Comparison of ENCODE assay signal across 23 cellular contexts in genomic region chr20:14441201-14441600, GRCh38.
A peak's percentile ranks its signal among the peaks of the same experiment; 100 is the strongest.
DNase-seq lines count a peak whose midpoint lies in the region; ATAC-seq, FAIRE-seq and TF ChIP-seq lines count a peak whose summit lies in the region.
"Had no signal": no experiment of that assay in that cellular context is flagged by ENCODE, and none has a peak within 500 bp of the region (broad histone marks: within the 10 kb centered on the region; RNA-seq: fewer than 3 reads in every experiment).

No MANE protein-coding gene starts in this region.

- TF ChIP-seq CTCF in HL-60 (IDR thresholded peaks at IDR 0.05; ENCODE audit: insufficient read depth, low read length) = no peak
- no peak for TF ChIP-seq CTCF in RWPE2 (IDR thresholded peaks at IDR 0.05; ENCODE audit: poor library complexity, severe bottlenecking)
- TF ChIP-seq CTCF in WTC11 (IDR thresholded peaks at IDR 0.05) = no peak

- DNase-seq in AG08395 (ENCODE audit: low spot score) (peak; percentile 12), HL-60 (ENCODE audit: low read depth in 1 of 2, low spot score in 1 of 2) (peak; percentile 42 to 74), RWPE2 (ENCODE audit: low spot score) (no peak), fibroblast of gingiva (ENCODE audit: low read depth) (peak; percentile 69), GM12892 (ENCODE audit: insufficient read length) (no peak), NCI-H526 (lab: John Stamatoyannopoulos, UW) (no peak), WTC11 (ENCODE audit: low spot score) (no peak), hepatic stellate cell (ENCODE audit: low spot score) (no peak)
- DNase-seq: activated CD4-positive, alpha-beta T cell treated with anti-CD3 and anti-CD28 coated beads, Interleukin-2, amount 50 U/mL, for 1 hour; activated naive CD4-positive, alpha-beta T cell; anterior cingulate cortex; CD4-positive, CD25-positive, alpha-beta regulatory T cell; DMS153; left ventricle myocardium superior; NCI-H146; NCI-H2227 treated with DMSO at 0.1 percent for 48 hours; stimulated activated CD4-positive, alpha-beta T cell treated with anti-CD3 and anti-CD28 coated beads, Interleukin-15, amount 100 ng/mL, for 24 hours; T-cell had no signal

- H3K27ac ChIP-seq in HL-60 (replicated peaks) (peak overlapping the region; percentile 23), RWPE2 (ENCODE audit: poor library complexity, severe bottlenecking) (no peak overlapping the region)
- H3K27ac ChIP-seq: A549, tibial nerve had no signal

- peaks cover 13% of the 10 kb centered on the region for H3K4me1 ChIP-seq in RWPE2 (ENCODE audit: insufficient read depth, poor library complexity, severe bottlenecking)
- H3K4me1 ChIP-seq: HAP-1, tibial nerve had no signal

- no peak overlapping the region for H3K4me3 ChIP-seq in HL-60 (replicated peaks; ENCODE audit: insufficient read depth, low read length)
- no peak overlapping the region for H3K4me3 ChIP-seq in RWPE2 (ENCODE audit: severe bottlenecking)
- H3K4me3 ChIP-seq: A549, HAP-1, tibial nerve had no signal

- FAIRE-seq in GM12892 (lab: Jason Lieb, UNC) = no peak
- FAIRE-seq: A549, GM18507 had no signal

- H3K4me1 Mint-ChIP-seq in WTC11 = peaks cover under 1% of the 10 kb centered on the region; the same call in 1 of the 2 replicates
- H3K4me1 Mint-ChIP-seq: CD4-positive, CD25-positive, alpha-beta regulatory T cell; stimulated activated memory B cell treated with anti-CD40 and anti-IgM and Interleukin-4, amounts not matched to agents 10 μg/mL and 1 μg/mL and 100 μg/mL, for 72 hours; T-cell had no signal

- no peak overlapping the region for H3K27ac Mint-ChIP-seq in WTC11
- H3K27ac Mint-ChIP-seq: stimulated activated memory B cell treated with anti-CD40 and anti-IgM and Interleukin-4, amounts not matched to agents 10 μg/mL and 1 μg/mL and 100 μg/mL, for 72 hours; T-cell had no signal

- H3K36me3 Mint-ChIP-seq in WTC11 = peaks cover 7% of the 10 kb centered on the region; the same call in 1 of the 2 replicates
- H3K36me3 Mint-ChIP-seq: CD4-positive, CD25-positive, alpha-beta regulatory T cell; stimulated activated memory B cell treated with anti-CD40 and anti-IgM and Interleukin-4, amounts not matched to agents 10 μg/mL and 1 μg/mL and 100 μg/mL, for 72 hours; T-cell had no signal

- TF ChIP-seq POLR2A in GM12892 (IDR thresholded peaks at IDR 0.05; ENCODE audit: low read depth, low read length) = no peak

- H3K9me3 Mint-ChIP-seq in WTC11 = peaks cover 15% of the 10 kb centered on the region

- H3K27me3 Mint-ChIP-seq in WTC11 (ENCODE audit: low read depth) = no peaks in the 10 kb centered on the region
- H3K27me3 Mint-ChIP-seq: CD4-positive, CD25-positive, alpha-beta regulatory T cell; stimulated activated memory B cell treated with anti-CD40 and anti-IgM and Interleukin-4, amounts not matched to agents 10 μg/mL and 1 μg/mL and 100 μg/mL, for 72 hours; T-cell had no signal

- POLR2A ChIA-PET in WTC11 (lab: Charles Lee) = no interaction called here

- H3K36me3 ChIP-seq in RWPE2 (ENCODE audit: low read depth) = no peaks in the 10 kb centered on the region
- H3K36me3 ChIP-seq: HAP-1, tibial nerve had no signal

- H3K27me3 ChIP-seq in HL-60 (ENCODE audit: insufficient read depth, poor library complexity, severe bottlenecking) (no peaks in the 10 kb centered on the region), RWPE2 (ENCODE audit: insufficient read depth, poor library complexity, severe bottlenecking) (no peaks in the 10 kb centered on the region)
- H3K27me3 ChIP-seq: tibial nerve had no signal

- no peak overlapping the region for H3K4me3 Mint-ChIP-seq in WTC11
- H3K4me3 Mint-ChIP-seq: CD4-positive, CD25-positive, alpha-beta regulatory T cell; stimulated activated memory B cell treated with anti-CD40 and anti-IgM and Interleukin-4, amounts not matched to agents 10 μg/mL and 1 μg/mL and 100 μg/mL, for 72 hours; T-cell had no signal

- ATAC-seq in RWPE2 (ENCODE audit: low read depth) (0 out of 3 replicates have a peak, but pooled peaks have one; percentile 18), WTC11 (no peak)
- ATAC-seq: A549; left ventricle myocardium superior; stimulated activated memory B cell treated with anti-CD40 and anti-IgM and Interleukin-4, amounts not matched to agents 10 μg/mL and 1 μg/mL and 100 μg/mL, for 72 hours; T-cell had no signal

- CTCF ChIA-PET in WTC11 (lab: Charles Lee) = no interaction called here

- no peaks in the 10 kb centered on the region for H3K9me3 ChIP-seq in RWPE2 (ENCODE audit: severe bottlenecking)
- H3K9me3 ChIP-seq: HAP-1 had no signal

TF ChIP-seq in WTC11, 78 proteins besides CTCF, POLR2A, EP300 and RAD21 (continues in another document):
- TF ChIP-seq ZNF317 (CRISPR knock-in tag; IDR thresholded peaks at IDR 0.05; ENCODE audit: borderline replicate concordance, low read depth) = no peak
- no peak for TF ChIP-seq ARID4B (CRISPR knock-in tag; IDR thresholded peaks at IDR 0.05; ENCODE audit: borderline replicate concordance)
- no peak for TF ChIP-seq NR3C1 (CRISPR knock-in tag; conservative IDR thresholded peaks at IDR 0.05; ENCODE audit: low read depth)
- TF ChIP-seq, protein P1, sequence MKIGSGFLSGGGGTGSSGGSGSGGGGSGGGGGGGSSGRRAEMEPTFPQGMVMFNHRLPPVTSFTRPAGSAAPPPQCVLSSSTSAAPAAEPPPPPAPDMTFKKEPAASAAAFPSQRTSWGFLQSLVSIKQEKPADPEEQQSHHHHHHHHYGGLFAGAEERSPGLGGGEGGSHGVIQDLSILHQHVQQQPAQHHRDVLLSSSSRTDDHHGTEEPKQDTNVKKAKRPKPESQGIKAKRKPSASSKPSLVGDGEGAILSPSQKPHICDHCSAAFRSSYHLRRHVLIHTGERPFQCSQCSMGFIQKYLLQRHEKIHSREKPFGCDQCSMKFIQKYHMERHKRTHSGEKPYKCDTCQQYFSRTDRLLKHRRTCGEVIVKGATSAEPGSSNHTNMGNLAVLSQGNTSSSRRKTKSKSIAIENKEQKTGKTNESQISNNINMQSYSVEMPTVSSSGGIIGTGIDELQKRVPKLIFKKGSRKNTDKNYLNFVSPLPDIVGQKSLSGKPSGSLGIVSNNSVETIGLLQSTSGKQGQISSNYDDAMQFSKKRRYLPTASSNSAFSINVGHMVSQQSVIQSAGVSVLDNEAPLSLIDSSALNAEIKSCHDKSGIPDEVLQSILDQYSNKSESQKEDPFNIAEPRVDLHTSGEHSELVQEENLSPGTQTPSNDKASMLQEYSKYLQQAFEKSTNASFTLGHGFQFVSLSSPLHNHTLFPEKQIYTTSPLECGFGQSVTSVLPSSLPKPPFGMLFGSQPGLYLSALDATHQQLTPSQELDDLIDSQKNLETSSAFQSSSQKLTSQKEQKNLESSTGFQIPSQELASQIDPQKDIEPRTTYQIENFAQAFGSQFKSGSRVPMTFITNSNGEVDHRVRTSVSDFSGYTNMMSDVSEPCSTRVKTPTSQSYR (CRISPR knock-in tag; IDR thresholded peaks at IDR 0.05) = no peak
- no peak for TF ChIP-seq TEAD1 (CRISPR knock-in tag; IDR thresholded peaks at IDR 0.05)
- no peak for TF ChIP-seq NFE2L1 (CRISPR knock-in tag; IDR thresholded peaks at IDR 0.05)
- no peak for TF ChIP-seq ZNF671 (CRISPR knock-in tag; IDR thresholded peaks at IDR 0.05)
- no peak for TF ChIP-seq CREM (CRISPR knock-in tag; IDR thresholded peaks at IDR 0.05)
- TF ChIP-seq NR2C2 (CRISPR knock-in tag; IDR thresholded peaks at IDR 0.05) = no peak
- TF ChIP-seq STAT6 (CRISPR knock-in tag; conservative IDR thresholded peaks at IDR 0.05; ENCODE audit: low read depth) = no peak

Comparison
In these comparisons a context has a peak if more than half of its experiments do, and no peak if none do; other contexts are left out.
1. DNase-seq: peak in AG08395 (single experiment), HL-60 (2 of 2) and fibroblast of gingiva (single experiment); none in RWPE2 (single experiment), GM12892 (single experiment), NCI-H526 (0 of 2), WTC11 (single experiment) and hepatic stellate cell (single experiment).